ENCODE assay signal across 2 cellular contexts in genomic region chr19:19176950-19177349, GRCh38.
TF ChIP-seq lines count a peak whose summit lies in the region.

No MANE protein-coding gene starts in this region.

TF ChIP-seq in IMR-90, 13 proteins besides CTCF, POLR2A, EP300 and RAD21:
- peak; percentile 34; the same call in 1 of the 2 replicates for TF ChIP-seq USF2 (IDR thresholded peaks at IDR 0.05; ENCODE audit: low read depth, low read length)
- TF ChIP-seq BHLHE40 (IDR thresholded peaks at IDR 0.05; ENCODE audit: low read depth, low read length) = no peak

TF ChIP-seq in K562, 482 proteins besides CTCF, POLR2A, EP300 and RAD21:
- TF ChIP-seq MAX (CRISPR knock-in tag; IDR thresholded peaks at IDR 0.05) (0 out of 2 replicates have a peak, but pooled peaks have one; percentile 17), TFE3 (CRISPR knock-in tag; IDR thresholded peaks at IDR 0.05) (no peak), RHOXF2B (CRISPR knock-in tag; conservative IDR thresholded peaks at IDR 0.05) (no peak), YY1 (IDR thresholded peaks at IDR 0.05; ENCODE audit: borderline replicate concordance in 1 of 3, control insufficient read depth in 1 of 3, extremely low read depth in 1 of 3, insufficient read depth in 3 of 3, insufficient read length in 1 of 3, insufficient replicate concordance in 2 of 3, low read depth in 1 of 3, low read length in 2 of 3) (no peak), KLF13 (tag; IDR thresholded peaks at IDR 0.05; ENCODE audit: borderline replicate concordance, low read depth) (no peak), MBD2 (IDR thresholded peaks at IDR 0.05; ENCODE audit: borderline replicate concordance, low read depth) (no peak), MCM2 (IDR thresholded peaks at IDR 0.05; ENCODE audit: low read depth) (no peak), SMAD1 (IDR thresholded peaks at IDR 0.05; ENCODE audit: low read depth, low read length, partially characterized antibody) (no peak), SMAD3 (CRISPR knock-in tag; conservative IDR thresholded peaks at IDR 0.05) (no peak), NR2C2 (CRISPR knock-in tag; IDR thresholded peaks at IDR 0.05) (no peak), NR2C2 (tag; IDR thresholded peaks at IDR 0.05) (no peak), HINFP (tag; conservative IDR thresholded peaks at IDR 0.05; ENCODE audit: low read depth) (no peak), TCF3 (CRISPR knock-in tag; IDR thresholded peaks at IDR 0.05) (no peak), USF2 (CRISPR knock-in tag; IDR thresholded peaks at IDR 0.05) (peak; percentile 83), CC2D1A (IDR thresholded peaks at IDR 0.05) (no peak), REST (CRISPR knock-in tag; IDR thresholded peaks at IDR 0.05; ENCODE audit: low read depth) (no peak), RBM17 (IDR thresholded peaks at IDR 0.05; ENCODE audit: borderline replicate concordance, low read depth, low read length) (no peak), POLR2B (IDR thresholded peaks at IDR 0.05; ENCODE audit: low read depth, partially characterized antibody) (no peak), PRMT5 (CRISPR knock-in tag; IDR thresholded peaks at IDR 0.05) (no peak), RBFOX2 (IDR thresholded peaks at IDR 0.05; ENCODE audit: low read depth, low read length) (no peak), GABPB2 (CRISPR knock-in tag; conservative IDR thresholded peaks at IDR 0.05) (no peak), SP1 (CRISPR knock-in tag; IDR thresholded peaks at IDR 0.05) (no peak), RBM14 (IDR thresholded peaks at IDR 0.05; ENCODE audit: borderline replicate concordance, insufficient read depth, low read depth, low read length) (no peak), CHCHD3 (CRISPR knock-in tag; IDR thresholded peaks at IDR 0.05) (no peak), NKRF (IDR thresholded peaks at IDR 0.05; ENCODE audit: borderline replicate concordance) (no peak), USF1 (CRISPR knock-in tag; IDR thresholded peaks at IDR 0.05) (peak; percentile 90), CBFA2T2 (conservative IDR thresholded peaks at IDR 0.05) (peak; percentile 31; the same call in 1 of the 2 replicates), ZBTB9 (CRISPR knock-in tag; IDR thresholded peaks at IDR 0.05) (no peak), RAD51 (IDR thresholded peaks at IDR 0.05; ENCODE audit: borderline replicate concordance, low read depth) (peak; percentile 81), ZBTB26 (CRISPR knock-in tag; IDR thresholded peaks at IDR 0.05) (no peak), RCOR1 (IDR thresholded peaks at IDR 0.05; ENCODE audit: borderline replicate concordance in 1 of 2, low read depth in 2 of 2, low read length in 2 of 2) (no peak), FUS (optimal IDR thresholded peaks at IDR 0.05; ENCODE audit: low read depth, low read length) (no peak)
